1 cellular context compared by ENCODE assay signal in the genomic region with DNA sequence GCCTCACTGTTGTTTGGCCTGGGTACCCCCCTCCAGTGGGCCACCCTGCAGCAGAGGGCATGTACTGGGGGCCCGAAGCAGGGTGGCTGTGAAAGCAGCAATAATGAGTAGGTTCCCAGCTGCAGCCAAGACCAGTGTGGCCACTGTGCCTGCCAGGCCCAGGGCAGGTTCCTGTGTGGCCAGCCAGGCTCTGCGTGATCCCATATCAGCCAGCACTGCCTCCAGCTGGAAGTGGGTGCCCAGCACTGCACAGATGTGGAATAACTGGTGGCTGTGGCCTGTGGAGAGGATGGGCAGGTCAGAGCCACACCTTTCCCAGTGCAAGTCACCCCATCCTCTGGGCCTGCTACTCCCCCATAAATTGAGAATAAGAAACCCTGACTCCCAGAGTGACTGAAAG.
TF ChIP-seq lines count a peak whose summit lies in the region.

No MANE protein-coding gene starts in this region.

TF ChIP-seq in IMR-90, 13 proteins besides CTCF, POLR2A, EP300 and RAD21:
- no peak for TF ChIP-seq MAFK (IDR thresholded peaks at IDR 0.05; ENCODE audit: low read depth, low read length)
- no peak for TF ChIP-seq FOS (IDR thresholded peaks at IDR 0.05; ENCODE audit: low read depth, low read length)
